ENCODE assay signal across 9 cellular contexts in genomic region chr1:180502361-180503273, GRCh38. TPM values are rescaled to one million over a fixed set of nuclear protein-coding genes. Genes with fewer than 3 reads are reported as not detected.
DNase-seq lines count a peak whose midpoint lies in the region; ATAC-seq, FAIRE-seq and TF ChIP-seq lines count a peak whose summit lies in the region.
"Had no signal": no experiment of that assay in that cellular context is flagged by ENCODE, and none has a peak within 500 bp of the region (broad histone marks: within the 10 kb centered on the region; RNA-seq: fewer than 3 reads in every experiment).

ACBD6 (minus strand) TSS chr1:180502577; CDS start chr1:180502266, 311 bp downstream.

- no peaks in the 10 kb centered on the region for H3K9me3 ChIP-seq in keratinocyte (ENCODE audit: control insufficient read depth, low read depth, low read length)

- H3K27me3 ChIP-seq in keratinocyte (ENCODE audit: control insufficient read depth, extremely low read depth, insufficient read depth, low read length): no peaks in the 10 kb centered on the region

- H4K20me1 ChIP-seq in keratinocyte (ENCODE audit: control insufficient read depth, extremely low read depth, insufficient read depth, low read length): no peaks in the 10 kb centered on the region

- ATAC-seq in GM18909 (IDR thresholded peaks at IDR 0.05; ENCODE audit: poor library complexity, unreplicated experiment) (peak; percentile 90), HG03159 (IDR thresholded peaks at IDR 0.05; ENCODE audit: unreplicated experiment) (peak; percentile 87)

- dilution Hi-C loops in keratinocyte (cut with MboI; ENCODE audit: extremely low pct_ligation_motif_present, low sequenced_read_pairs): loop anchor here (25.0 kb wide), 1 partner anchor 360 kb away; no protein-coding TSS in a partner anchor

- DNase-seq in AG20443 (ENCODE audit: low spot score): peak; percentile 93
- DNase-seq in NCI-H2227 treated with DMSO at 0.1 percent for 48 hours (lab: John Stamatoyannopoulos, UW): peak; percentile 89
- DNase-seq in activated CD4-positive, CD25-positive, alpha-beta regulatory T cell treated with anti-CD3 and anti-CD28 coated beads, Interleukin-2, amount 50 U/mL, for 16 hours (ENCODE audit: low read depth, low spot score): peak; percentile 75
- peak; percentile 86 for DNase-seq in central memory CD4-positive, alpha-beta T cell
- no peak for DNase-seq in keratinocyte (ENCODE audit: low read depth, low spot score)
- DNase-seq in stimulated activated CD4-positive, alpha-beta T cell treated with anti-CD3 and anti-CD28 coated beads, Interleukin-15, amount 100 ng/mL, for 1 hour (ENCODE audit: low read depth in 1 of 2, low spot score in 1 of 2): peak; percentile 74 to 79

- FAIRE-seq in keratinocyte (lab: Jason Lieb, UNC): no peak
- FAIRE-seq: islet of Langerhans had no signal

- peak within 1 kb of the TSS; percentile 93 for H3K27ac ChIP-seq in keratinocyte (ENCODE audit: control insufficient read depth, insufficient read depth, low read length)

- H3K4me2 ChIP-seq in keratinocyte (ENCODE audit: control insufficient read depth, extremely low read depth, insufficient read depth, low read depth, low read length): peak within 1 kb of the TSS; percentile 98

- H3K36me3 ChIP-seq in keratinocyte (ENCODE audit: control insufficient read depth in 2 of 2, extremely low read depth in 1 of 2, insufficient read depth in 2 of 2, low read length in 2 of 2): peaks cover 0 to 3% of the 10 kb centered on the region in 2 experiments

- peak; percentile 8 to 24 (median 8) for TF ChIP-seq CTCF in keratinocyte (optimal IDR thresholded peaks at IDR 0.05 in 1 of 3, IDR thresholded peaks at IDR 0.05 in 1 of 3, conservative IDR thresholded peaks at IDR 0.05 in 1 of 3; ENCODE audit: extremely low read depth in 1 of 3, insufficient read depth in 2 of 3, low read length in 3 of 3)

- no peaks in the 10 kb centered on the region for H3K9me1 ChIP-seq in keratinocyte (ENCODE audit: control insufficient read depth, extremely low read depth, insufficient read depth, low read length)

- peak within 1 kb of the TSS; percentile 95 for H3K9ac ChIP-seq in keratinocyte (ENCODE audit: control insufficient read depth, extremely low read depth, insufficient read depth, low read length)

- H3K79me2 ChIP-seq in keratinocyte (ENCODE audit: control insufficient read depth, insufficient read depth, low read length): peaks cover 44% of the 10 kb centered on the region

- peak within 1 kb of the TSS; percentile 83 to 99 (median 98) for H3K4me3 ChIP-seq in keratinocyte (ENCODE audit: control insufficient read depth in 2 of 3, extremely low read depth in 1 of 3, insufficient read depth in 2 of 3, low read depth in 1 of 3, low read length in 3 of 3)

- H2AFZ ChIP-seq in keratinocyte (ENCODE audit: control insufficient read depth, low read length): peak within 1 kb of the TSS; percentile 90

- peaks cover 24% of the 10 kb centered on the region for H3K4me1 ChIP-seq in keratinocyte (ENCODE audit: control insufficient read depth, extremely low read depth, insufficient read depth, low read length)

RNA-seq across cellular contexts. Expression of gene ACBD6, which starts in this region (rescaled TPM):
- polyA plus RNA-seq in keratinocyte: 47.5 to 53.6 TPM (median 50.5 TPM) in 3 replicates
- polyA plus RNA-seq in keratinocyte (2011; ENCODE audit: low read depth): 30.2 TPM
- polyA plus RNA-seq in keratinocyte (2011; cell fraction: cytosol; rRNA removed): 52.9 and 66.8 TPM in 2 replicates
- polyA plus RNA-seq in keratinocyte (2011; cell fraction: nucleus; rRNA removed): 86.1 and 94.6 TPM in 2 replicates
- polyA plus RNA-seq in keratinocyte (2012; ENCODE audit: low replicate concordance): 50.4 and 54.0 TPM in 2 replicates
- polyA minus RNA-seq in keratinocyte: 56.5 to 87.7 TPM (median 72.0 TPM) in 3 replicates
- 34.0 TPM for polyA minus RNA-seq in keratinocyte (2011; cell fraction: cytosol; rRNA and poly(A)+ RNA removed)
- 44.4 and 74.8 TPM in 2 replicates for polyA minus RNA-seq in keratinocyte (2011; cell fraction: nucleus; rRNA and poly(A)+ RNA removed)
